ENCODE assay signal across 12 cellular contexts in the genomic region with DNA sequence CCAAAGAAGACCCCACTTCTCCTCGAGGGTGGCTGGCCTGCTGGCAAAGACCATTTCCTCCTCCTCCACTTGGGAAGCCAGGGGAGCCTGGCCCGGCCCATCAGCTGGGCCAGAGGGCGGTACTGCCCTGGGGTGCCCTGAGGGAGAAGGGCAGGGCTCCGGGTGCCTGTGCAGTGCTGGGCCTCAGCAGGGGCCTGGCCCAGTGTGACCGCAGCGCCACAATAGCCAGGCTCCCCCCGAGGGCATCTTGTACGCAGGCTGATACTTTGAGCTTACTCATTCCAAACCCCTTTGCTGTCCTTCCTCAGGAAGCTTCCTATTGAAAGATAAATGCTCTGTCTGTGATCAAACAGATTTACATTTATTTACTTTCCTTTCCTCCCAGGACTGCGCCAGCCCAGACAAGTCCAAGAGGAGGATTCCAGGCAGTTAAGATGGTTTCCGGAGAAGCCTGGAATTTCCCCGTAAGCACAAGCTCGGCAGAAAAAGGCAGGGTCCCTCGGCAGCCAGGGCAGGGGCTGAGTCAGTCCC.
DNase-seq lines count a peak whose midpoint lies in the region; ATAC-seq, FAIRE-seq and TF ChIP-seq lines count a peak whose summit lies in the region.
"Had no signal": no experiment of that assay in that cellular context is flagged by ENCODE, and none has a peak within 500 bp of the region (broad histone marks: within the 10 kb centered on the region; RNA-seq: fewer than 3 reads in every experiment).

No MANE protein-coding gene starts in this region.

- H3K56ac ChIP-seq in IMR-90 (ENCODE audit: extremely low read depth, insufficient read depth, low read length): no peak overlapping the region

- no peak overlapping the region for H4K91ac ChIP-seq in IMR-90 (ENCODE audit: insufficient read depth, low read depth, low read length)

- H2BK120ac ChIP-seq in IMR-90 (ENCODE audit: low read depth, low read length): no peak overlapping the region; the same call in 1 of the 2 replicates

- H3K9me3 ChIP-seq in IMR-90 (ENCODE audit: control insufficient read depth, insufficient read depth, low read length) (no peaks in the 10 kb centered on the region; the same call in 1 of the 2 replicates), kidney (ENCODE audit: control insufficient read depth in 1 of 2, low read length in 2 of 2) (no peaks in the 10 kb centered on the region)

- no peak overlapping the region for H3K23ac ChIP-seq in IMR-90 (ENCODE audit: low read depth, low read length)

- no peak overlapping the region for H2AK9ac ChIP-seq in IMR-90 (replicated peaks; ENCODE audit: low read depth, low read length, poor library complexity)

- intact Hi-C loops in IMR-90 (cut with micrococcal nuclease) (no loop called here), kidney (cut with DNase I) (no loop called here)

- TF ChIP-seq RAD21 in IMR-90 (IDR thresholded peaks at IDR 0.05; ENCODE audit: low read length): no peak

- H3K14ac ChIP-seq in IMR-90 (replicated peaks; ENCODE audit: low read depth, low read length): no peak overlapping the region

- FAIRE-seq in kidney (lab: Jason Lieb, UNC): no peak
- FAIRE-seq: colon had no signal

- TF ChIP-seq POLR2A in IMR-90 (IDR thresholded peaks at IDR 0.05; ENCODE audit: low read depth, low read length): no peak

- H4K8ac ChIP-seq in IMR-90 (ENCODE audit: low read depth in 2 of 2, low read length in 2 of 2): peak overlapping the region in 1 of 2 experiments; percentile 74; a peak in 1 of 4 replicates

- POLR2A ChIA-PET in IMR-90 (lab: Charles Lee; ENCODE audit: unreplicated experiment): interaction anchor here (0.5 to 0.6 kb wide), 2 partner anchors 227 to 485 kb away, joined by 3 read pairs; no protein-coding TSS in a partner anchor

- no peak overlapping the region for H2BK5ac ChIP-seq in IMR-90 (ENCODE audit: low read depth, low read length, poor library complexity, severe bottlenecking)

- H3K4me1 ChIP-seq in IMR-90 (ENCODE audit: control insufficient read depth, insufficient read depth, low read length) (peaks cover 6% of the 10 kb centered on the region; the same call in 1 of the 2 replicates), kidney (ENCODE audit: control insufficient read depth in 1 of 2, insufficient read depth in 1 of 2, low read depth in 1 of 2, low read length in 2 of 2) (peaks cover 8 to 9% of the 10 kb centered on the region in 2 donors)

- BruUV-seq in IMR-90 (replicated peaks; lab: Mats Ljungman, UMichigan): no TSS peak

- H2AK5ac ChIP-seq in IMR-90 (ENCODE audit: low read depth, low read length): peak overlapping the region; percentile 40

- H4K5ac ChIP-seq in IMR-90 (ENCODE audit: low read depth, low read length): peak overlapping the region; percentile 66; the same call in 1 of the 2 replicates

- ATAC-seq in IMR-90 (ENCODE audit: low read depth): peak; percentile 37

- H3K4me3 ChIP-seq in IMR-90 (ENCODE audit: insufficient read depth, low read depth, low read length) (no peak overlapping the region), kidney (ENCODE audit: low read length in 2 of 2) (no peak overlapping the region)

- no peak overlapping the region; the same call in 2 of the 3 replicates for H2BK15ac ChIP-seq in IMR-90 (ENCODE audit: low read depth, low read length)

- in situ Hi-C loops in IMR-90 (cut with MboI; ENCODE audit: low sequenced_read_pairs): no loop called here

- no peaks in the 10 kb centered on the region for H4K20me1 ChIP-seq in IMR-90 (ENCODE audit: insufficient read depth, low read length)

- TF ChIP-seq CTCF in IMR-90 (conservative IDR thresholded peaks at IDR 0.05; ENCODE audit: low read depth, low read length) (no peak), kidney (IDR thresholded peaks at IDR 0.05; ENCODE audit: borderline replicate concordance, extremely low read depth, insufficient read depth) (no peak)

- H3K4ac ChIP-seq in IMR-90 (ENCODE audit: low read depth, low read length): peak overlapping the region; percentile 22; the same call in 1 of the 2 replicates

- CTCF ChIA-PET in IMR-90 (lab: Yijun Ruan, JAX): interaction anchor here (0.8 to 1.6 kb wide), 2 partner anchors 11 to 18 kb away, joined by 3 to 4 read pairs; no protein-coding TSS in a partner anchor

- H3K9me1 ChIP-seq in IMR-90 (ENCODE audit: insufficient read depth, low read length): peaks cover 3% of the 10 kb centered on the region; the same call in 1 of the 2 replicates

- H3K18ac ChIP-seq in IMR-90 (ENCODE audit: low read depth, low read length): no peak overlapping the region; the same call in 1 of the 2 replicates

- H3K27me3 ChIP-seq in IMR-90 (ENCODE audit: control insufficient read depth, insufficient read depth, low read length): peaks cover 20% of the 10 kb centered on the region

- no peak overlapping the region for H2BK20ac ChIP-seq in IMR-90 (ENCODE audit: low read depth, low read length)

- dilution Hi-C loops in IMR-90 (cut with HindIII; ENCODE audit: low sequenced_read_pairs, unreplicated experiment): no loop called here

- DNase-seq in IMR-90 (peak; percentile 28), amniotic stem cell (lab: John Stamatoyannopoulos, UW) (peak; percentile 32), kidney (no peak), anterior cingulate cortex (lab: John Stamatoyannopoulos, UW) (no peak), Ammon's horn (ENCODE audit: low spot score) (no peak), SK-N-DZ (ENCODE audit: low spot score) (no peak)
- DNase-seq in NK-92 treated with Interleukin-12 subunit alpha and Interleukin-12 subunit beta, amount 100 ng/mL, for 24 hours (lab: John Stamatoyannopoulos, UW): no peak
- DNase-seq: immature natural killer cell; RPMI8226; stimulated activated CD4-positive, alpha-beta T cell treated with anti-CD3 and anti-CD28 coated beads, Interleukin-15, amount 100 ng/mL, for 24 hours had no signal

- H3K9ac ChIP-seq in IMR-90 (ENCODE audit: low read depth, low read length) (no peak overlapping the region), kidney (ENCODE audit: low read length in 2 of 2) (peak overlapping the region in 1 of 2 donors; percentile 34)

- 69% methylated on average over 5 of the region's 13 CpGs; no CpG with 5 or more reads in 1 of the 2 experiments for WGBS in IMR-90 (ENCODE audit: extremely low coverage in 2 of 2, insufficient read length in 1 of 2), 2 experiments

- H3K36me3 ChIP-seq in IMR-90 (ENCODE audit: control insufficient read depth, insufficient read depth, low read length) (no peaks in the 10 kb centered on the region), kidney (ENCODE audit: control insufficient read depth in 1 of 2, insufficient read depth in 2 of 2, low read length in 2 of 2) (no peaks in the 10 kb centered on the region)

- peak overlapping the region; percentile 76 for H2AFZ ChIP-seq in IMR-90 (replicated peaks; ENCODE audit: low read length, poor library complexity)

- H3K4me2 ChIP-seq in IMR-90 (ENCODE audit: low read depth, low read length): 0 out of 2 replicates have a peak overlapping the region, but pooled peaks have one; percentile 28

- H3K27ac ChIP-seq in IMR-90 (ENCODE audit: insufficient read depth, low read length): no peak overlapping the region
- H3K27ac ChIP-seq in kidney (ENCODE audit: low read depth in 2 of 2, low read length in 2 of 2): peak overlapping the region; percentile 81 to 84
- H3K27ac ChIP-seq in temporal lobe (ENCODE audit: low read depth, low read length): peak overlapping the region; percentile 27

- no peaks in the 10 kb centered on the region for H3K79me1 ChIP-seq in IMR-90 (ENCODE audit: low read depth in 1 of 2, low read length in 2 of 2)

TF ChIP-seq in IMR-90, 13 proteins besides CTCF, POLR2A, EP300 and RAD21:
- no peak for TF ChIP-seq FOS (IDR thresholded peaks at IDR 0.05; ENCODE audit: low read depth, low read length)
- TF ChIP-seq MAZ (IDR thresholded peaks at IDR 0.05; ENCODE audit: borderline replicate concordance, low read depth, low read length): no peak
- no peak for TF ChIP-seq SMC3 (IDR thresholded peaks at IDR 0.05; ENCODE audit: low read depth, low read length)
- TF ChIP-seq ELK1 (IDR thresholded peaks at IDR 0.05; ENCODE audit: borderline replicate concordance, low read depth, low read length): no peak
- TF ChIP-seq BHLHE40 (IDR thresholded peaks at IDR 0.05; ENCODE audit: low read depth, low read length): no peak
- TF ChIP-seq RFX5 (IDR thresholded peaks at IDR 0.05; ENCODE audit: low read depth, low read length): no peak
- TF ChIP-seq CEBPB (IDR thresholded peaks at IDR 0.05; ENCODE audit: low read depth, low read length): no peak
- TF ChIP-seq RCOR1 (IDR thresholded peaks at IDR 0.05; ENCODE audit: insufficient replicate concordance, low read length): no peak
- TF ChIP-seq MXI1 (IDR thresholded peaks at IDR 0.05; ENCODE audit: borderline replicate concordance, low read depth, low read length): no peak
- no peak for TF ChIP-seq CHD1 (IDR thresholded peaks at IDR 0.05; ENCODE audit: low read depth, low read length)
- TF ChIP-seq MAFK (IDR thresholded peaks at IDR 0.05; ENCODE audit: low read depth, low read length): no peak
- TF ChIP-seq NFE2L2 (IDR thresholded peaks at IDR 0.05; ENCODE audit: low read depth, low read length): no peak
- no peak for TF ChIP-seq USF2 (IDR thresholded peaks at IDR 0.05; ENCODE audit: low read depth, low read length)

Comparison
In these comparisons a context has a peak if more than half of its experiments do, and no peak if none do; other contexts are left out.
1. DNase-seq: peak in IMR-90 (single experiment) and amniotic stem cell (single experiment); none in kidney (single experiment), anterior cingulate cortex (0 of 58), Ammon's horn (single experiment), NK-92 treated with Interleukin-12 subunit alpha and Interleukin-12 subunit beta, amount 100 ng/mL, for 24 hours (single experiment) and SK-N-DZ (single experiment).